ENCODE assay signal across 8 cellular contexts in genomic region chr16:30407794-30408534, GRCh38. TPM values are rescaled to one million over a fixed set of nuclear protein-coding genes. Genes with fewer than 3 reads are reported as not detected.
DNase-seq lines count a peak whose midpoint lies in the region; ATAC-seq lines count a peak whose summit lies in the region.

No MANE protein-coding gene starts in this region.

- H3K36me3 ChIP-seq in ES-I3 (ENCODE audit: insufficient read depth, low read length) (0 out of 2 replicates have a peak, but pooled peaks cover 6% of the 10 kb centered on the region), KOPT-K1 (ENCODE audit: insufficient read depth, low read length) (peaks cover 32% of the 10 kb centered on the region), mesendoderm (ENCODE audit: control insufficient read depth, insufficient read depth, low read length) (peaks cover 7% of the 10 kb centered on the region)

- peak overlapping the region; percentile 35 for H3K18ac ChIP-seq in mesendoderm (ENCODE audit: low read length)

- peak overlapping the region; percentile 95 for H3K23ac ChIP-seq in mesendoderm (ENCODE audit: low read length)

- H3K4me1 ChIP-seq in ES-I3 (ENCODE audit: insufficient read depth, low read length) (0 out of 2 replicates have a peak, but pooled peaks cover 3% of the 10 kb centered on the region), mesendoderm (ENCODE audit: control insufficient read depth, low read depth, low read length) (peaks cover 7% of the 10 kb centered on the region)

- H3K56ac ChIP-seq in mesendoderm (ENCODE audit: low read length) = peak overlapping the region; percentile 95

- peak; percentile 60 for DNase-seq in mesendoderm
- no peak for DNase-seq in activated CD4-positive, alpha-beta T cell treated with anti-CD3 and anti-CD28 coated beads, Interleukin-2, amount 50 U/mL, for 1 hour

- H3K4me2 ChIP-seq in mesendoderm (ENCODE audit: low read length) = peak overlapping the region; percentile 65

- peak overlapping the region; percentile 86 for H3K4me3 ChIP-seq in mesendoderm (ENCODE audit: low read length)

- peaks cover 9% of the 10 kb centered on the region for H3K79me1 ChIP-seq in mesendoderm (ENCODE audit: low read length)

- peak overlapping the region; percentile 25 for H2BK5ac ChIP-seq in mesendoderm (ENCODE audit: low read length)

- H4K5ac ChIP-seq in mesendoderm (ENCODE audit: low read length) = no peak overlapping the region

- H3K27me3 ChIP-seq in mesendoderm (ENCODE audit: insufficient read depth, low read length, poor library complexity) = no peaks in the 10 kb centered on the region

- no peak overlapping the region for H2AK5ac ChIP-seq in mesendoderm (ENCODE audit: low read length)

- ATAC-seq in GM21423 (IDR thresholded peaks at IDR 0.05; ENCODE audit: unreplicated experiment) (no peak), GM19463 (IDR thresholded peaks at IDR 0.05; ENCODE audit: unreplicated experiment) (no peak), HG03521 (IDR thresholded peaks at IDR 0.05; ENCODE audit: unreplicated experiment) (no peak)

- peak overlapping the region; percentile 17 for H3K4ac ChIP-seq in mesendoderm (ENCODE audit: low read depth, low read length)

- peak overlapping the region; percentile 83 for H3K9ac ChIP-seq in ES-I3 (ENCODE audit: low read depth, low read length)
- peak overlapping the region; percentile 95 for H3K9ac ChIP-seq in mesendoderm (ENCODE audit: low read length)

- H2BK15ac ChIP-seq in mesendoderm (replicated peaks; ENCODE audit: low read depth) = no peak overlapping the region

- no CpG with 5 or more reads among the region's 20 CpGs for WGBS in mesendoderm (ENCODE audit: extremely low coverage, insufficient coverage, low lambda C conversion rate)

- H2BK120ac ChIP-seq in mesendoderm (ENCODE audit: low read depth, low read length) = no peak overlapping the region

- H3K9me3 ChIP-seq in ES-I3 (ENCODE audit: control insufficient read depth, insufficient read depth, low read length) (no peaks in the 10 kb centered on the region), KOPT-K1 (ENCODE audit: insufficient read depth, low read length, poor library complexity, severe bottlenecking) (no peaks in the 10 kb centered on the region)

- no peak overlapping the region for H4K8ac ChIP-seq in mesendoderm (ENCODE audit: low read depth, low read length)

- H3K79me2 ChIP-seq in mesendoderm (ENCODE audit: control insufficient read depth, insufficient read depth, low read length) = no peaks in the 10 kb centered on the region

- H3K27ac ChIP-seq in KOPT-K1 (ENCODE audit: low read depth, low read length, poor library complexity, severe bottlenecking) (peak overlapping the region; percentile 78), cingulate gyrus (ENCODE audit: low read depth, low read length) (peak overlapping the region; percentile 83), mesendoderm (ENCODE audit: low read depth, low read length) (peak overlapping the region; percentile 24)

RNA-seq across cellular contexts. Expression of gene ZNF771, which starts 0.6 kb away (rescaled TPM):
- polyA plus RNA-seq in mesendoderm (2013, experiment 1 of 2) = 4.8 TPM
- 5.1 TPM for polyA plus RNA-seq in mesendoderm (2013, experiment 2 of 2)

RNA-seq across cellular contexts. Expression of gene ZNF48, which starts 12.7 kb away (rescaled TPM):
- 21.1 TPM for polyA plus RNA-seq in mesendoderm (2013, experiment 1 of 2)
- polyA plus RNA-seq in mesendoderm (2013, experiment 2 of 2) = 22.0 TPM

RNA-seq across cellular contexts. Expression of gene DCTPP1, which starts 21.9 kb away (rescaled TPM):
- 57.3 TPM for polyA plus RNA-seq in mesendoderm (2013, experiment 1 of 2)
- 57.8 TPM for polyA plus RNA-seq in mesendoderm (2013, experiment 2 of 2)

RNA-seq across cellular contexts. Expression of gene SEPTIN1, which starts 25.6 kb away (rescaled TPM):
- polyA plus RNA-seq in mesendoderm (2013, experiment 1 of 2) = 0.69 TPM
- polyA plus RNA-seq in mesendoderm (2013, experiment 2 of 2) = 0.57 TPM

RNA-seq across cellular contexts. Expression of gene MYL11, which starts 33.4 kb away (rescaled TPM):
- polyA plus RNA-seq in mesendoderm (2013, experiment 1 of 2) = 3.7 TPM
- 5.2 TPM for polyA plus RNA-seq in mesendoderm (2013, experiment 2 of 2)

Comparison
In these comparisons a context has a peak if more than half of its experiments do, and no peak if none do; other contexts are left out.
1. H3K27ac ChIP-seq: peak in every context shown above with its lines; median percentile 83 in cingulate gyrus; 78 in KOPT-K1; 24 in mesendoderm.